ENCODE assay signal across 37 cellular contexts in the genomic region with DNA sequence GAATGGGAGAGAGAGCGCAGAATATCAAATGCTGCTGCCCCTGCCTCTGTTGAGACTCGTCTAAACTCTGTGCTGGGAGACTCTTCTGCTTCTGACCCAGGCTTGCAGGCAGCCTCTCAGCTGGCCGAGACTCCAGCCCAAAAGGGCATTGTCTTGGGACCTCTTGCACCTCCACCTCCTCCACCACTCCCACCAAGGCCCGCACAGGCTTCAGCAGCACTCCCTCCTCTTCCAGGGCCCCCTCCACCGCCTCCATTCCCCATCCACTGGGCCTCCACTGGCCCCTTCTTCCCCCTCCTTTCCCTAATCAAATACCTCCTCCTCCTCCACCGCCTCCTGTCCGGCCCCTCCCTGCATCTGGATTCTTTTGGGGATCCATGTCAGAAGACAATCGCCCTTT. TPM values are rescaled to one million over a fixed set of nuclear protein-coding genes. Genes with fewer than 3 reads are reported as not detected.
"Had no signal": no experiment of that assay in that cellular context is flagged by ENCODE, and none has a peak within 500 bp of the region (broad histone marks: within the 10 kb centered on the region; RNA-seq: fewer than 3 reads in every experiment).

No MANE protein-coding gene starts in this region.

- H3K27me3 Mint-ChIP-seq: activated CD4-positive, alpha-beta memory T cell treated with anti-CD3 and anti-CD28 coated beads for 36 hours; activated CD8-positive, alpha-beta memory T cell treated with anti-CD3 and anti-CD28 coated beads, Interleukin-2, amount 10 ng/mL, durations not matched to agents 7 days and 5 days; activated naive CD4-positive, alpha-beta T cell treated with anti-CD3 and anti-CD28 coated beads, Interleukin-2, amount 10 ng/mL, durations not matched to agents 7 days and 5 days; activated naive CD4-positive, alpha-beta T cell treated with anti-CD3 and anti-CD28 coated beads, Interleukin-2, amount 50 U/mL, for 24 hours; activated T-cell treated with anti-CD3 and anti-CD28 coated beads, Interleukin-2, amount 50 U/mL, for 24 hours; central memory CD8-positive, alpha-beta T cell had no signal

- H3K4me3 ChIP-seq: ascending aorta, cardiac muscle cell had no signal

- H3K4me1 ChIP-seq: ascending aorta had no signal

- H3K27ac Mint-ChIP-seq: activated CD4-positive, alpha-beta memory T cell treated with anti-CD3 and anti-CD28 coated beads for 36 hours; activated CD4-positive, alpha-beta T cell treated with anti-CD3 and anti-CD28 coated beads for 36 hours; activated CD8-positive, alpha-beta memory T cell treated with anti-CD3 and anti-CD28 coated beads, Interleukin-2, amount 10 ng/mL, durations not matched to agents 7 days and 5 days; activated CD8-positive, alpha-beta T cell treated with anti-CD3 and anti-CD28 coated beads, Interleukin-2, amount 10 ng/mL, durations not matched to agents 7 days and 5 days; activated naive CD4-positive, alpha-beta T cell treated with anti-CD3 and anti-CD28 coated beads, Interleukin-2, amount 10 ng/mL, durations not matched to agents 7 days and 5 days; activated naive CD4-positive, alpha-beta T cell treated with anti-CD3 and anti-CD28 coated beads, Interleukin-2, amount 50 U/mL, for 24 hours; activated naive CD8-positive, alpha-beta T cell; activated T-cell treated with anti-CD3 and anti-CD28 coated beads, Interleukin-2, amount 50 U/mL, for 24 hours; activated T-helper 2 cell treated with anti-CD3 and anti-CD28 coated beads, Interferon-gamma antibody, Interleukin-2, Interleukin-4, amounts not matched to agents 10 μg/mL and 5 μg/mL and 100 μg/mL, durations not matched to agents 14 hours and 24 hours and 36 hours; brain; T-helper 1 cell treated with Interleukin-12 subunit alpha and Interleukin-12 subunit beta and Interleukin-4 antibody, amounts not matched to agents 30 μg/mL and 1 μg/mL, for 36 hours; T-helper 2 cell treated with Interferon-gamma antibody and Interleukin-4, amounts not matched to agents 5 μg/mL and 100 μg/mL, for 36 hours had no signal

- H3K27ac ChIP-seq: ascending aorta, cardiac muscle cell, VCaP had no signal

- H3K27me3 ChIP-seq: ascending aorta, cardiac muscle cell had no signal

- H3K4me1 Mint-ChIP-seq: activated CD4-positive, alpha-beta T cell treated with anti-CD3 and anti-CD28 coated beads for 36 hours; activated CD8-positive, alpha-beta memory T cell treated with anti-CD3 and anti-CD28 coated beads, Interleukin-2, amount 10 ng/mL, durations not matched to agents 7 days and 5 days; activated naive CD4-positive, alpha-beta T cell treated with anti-CD3 and anti-CD28 coated beads, Interleukin-2, amount 10 ng/mL, durations not matched to agents 7 days and 5 days; activated naive CD4-positive, alpha-beta T cell treated with anti-CD3 and anti-CD28 coated beads, Interleukin-2, amount 50 U/mL, for 24 hours; brain; central memory CD8-positive, alpha-beta T cell had no signal

- ATAC-seq: activated CD4-positive, alpha-beta T cell treated with anti-CD3 and anti-CD28 coated beads for 36 hours; activated CD4-positive, CD25-positive, alpha-beta regulatory T cell treated with anti-CD3 and anti-CD28 coated beads, Interleukin-2, amount 50 U/mL, for 24 hours; activated CD8-positive, alpha-beta memory T cell treated with anti-CD3 and anti-CD28 coated beads, Interleukin-2, amount 10 ng/mL, durations not matched to agents 7 days and 5 days; activated CD8-positive, alpha-beta T cell treated with anti-CD3 and anti-CD28 coated beads, Interleukin-2, amount 10 ng/mL, durations not matched to agents 7 days and 5 days had no signal

- H3K4me3 Mint-ChIP-seq: activated CD4-positive, alpha-beta memory T cell treated with anti-CD3 and anti-CD28 coated beads for 36 hours; activated CD4-positive, alpha-beta T cell treated with anti-CD3 and anti-CD28 coated beads for 36 hours; activated CD8-positive, alpha-beta memory T cell treated with anti-CD3 and anti-CD28 coated beads, Interleukin-2, amount 10 ng/mL, durations not matched to agents 7 days and 5 days; activated CD8-positive, alpha-beta T cell treated with anti-CD3 and anti-CD28 coated beads, Interleukin-2, amount 10 ng/mL, durations not matched to agents 7 days and 5 days; activated naive CD4-positive, alpha-beta T cell treated with anti-CD3 and anti-CD28 coated beads, Interleukin-2, amount 10 ng/mL, durations not matched to agents 7 days and 5 days; activated naive CD4-positive, alpha-beta T cell treated with anti-CD3 and anti-CD28 coated beads, Interleukin-2, amount 50 U/mL, for 24 hours; activated naive CD8-positive, alpha-beta T cell; activated T-cell treated with anti-CD3 and anti-CD28 coated beads, Interleukin-2, amount 50 U/mL, for 24 hours; brain; central memory CD8-positive, alpha-beta T cell; T-helper 1 cell treated with Interleukin-12 subunit alpha and Interleukin-12 subunit beta and Interleukin-4 antibody, amounts not matched to agents 30 μg/mL and 1 μg/mL, for 36 hours; T-helper 2 cell treated with Interferon-gamma antibody and Interleukin-4, amounts not matched to agents 5 μg/mL and 100 μg/mL, for 36 hours had no signal

- H3K36me3 ChIP-seq: ascending aorta, cardiac muscle cell had no signal

- H3K9me3 Mint-ChIP-seq: activated CD4-positive, alpha-beta memory T cell treated with anti-CD3 and anti-CD28 coated beads for 36 hours; activated naive CD4-positive, alpha-beta T cell treated with anti-CD3 and anti-CD28 coated beads, Interleukin-2, amount 50 U/mL, for 24 hours; activated T-helper 2 cell treated with anti-CD3 and anti-CD28 coated beads, Interferon-gamma antibody, Interleukin-2, Interleukin-4, amounts not matched to agents 10 μg/mL and 5 μg/mL and 100 μg/mL, durations not matched to agents 14 hours and 24 hours and 36 hours; brain; T-helper 2 cell treated with Interferon-gamma antibody and Interleukin-4, amounts not matched to agents 5 μg/mL and 100 μg/mL, for 36 hours had no signal

- DNase-seq: activated CD4-positive, alpha-beta memory T cell treated with anti-CD3 and anti-CD28 coated beads for 36 hours; activated CD4-positive, alpha-beta T cell treated with anti-CD3 and anti-CD28 coated beads for 1 hour; activated CD4-positive, alpha-beta T cell treated with anti-CD3 and anti-CD28 coated beads for 36 hours; activated CD4-positive, alpha-beta T cell treated with anti-CD3 and anti-CD28 coated beads for 48 hours; activated CD4-positive, alpha-beta T cell treated with anti-CD3 and anti-CD28 coated beads, Interleukin-2, amount 50 U/mL, for 1 hour; activated CD4-positive, alpha-beta T cell treated with anti-CD3 and anti-CD28 coated beads, Interleukin-2, amount 50 U/mL, for 4 hours; activated CD4-positive, CD25-positive, alpha-beta regulatory T cell; activated CD8-positive, alpha-beta memory T cell treated with anti-CD3 and anti-CD28 coated beads for 24 hours; activated CD8-positive, alpha-beta memory T cell treated with anti-CD3 and anti-CD28 coated beads, Interleukin-2, amount 10 ng/mL, durations not matched to agents 7 days and 5 days; activated CD8-positive, alpha-beta memory T cell treated with anti-CD3 and anti-CD28 coated beads, Interleukin-2, amount 50 U/mL, for 48 hours; activated CD8-positive, alpha-beta T cell treated with anti-CD3 and anti-CD28 coated beads, Interleukin-2, amount 10 ng/mL, durations not matched to agents 7 days and 5 days; activated effector memory CD4-positive, alpha-beta T cell treated with Interleukin-2 at 50 U/mL for 16 hours; activated gamma-delta T cell; activated naive CD4-positive, alpha-beta T cell treated with anti-CD3 and anti-CD28 coated beads, Interleukin-2, amount 10 ng/mL, durations not matched to agents 7 days and 5 days; activated naive CD4-positive, alpha-beta T cell treated with Interleukin-2 at 50 U/mL for 16 hours; activated T-cell treated with anti-CD3 and anti-CD28 coated beads, Interleukin-2, amount 50 U/mL, for 24 hours; activated T-cell treated with anti-CD3 and anti-CD28 coated beads, Interleukin-2, amount 50 U/mL, for 48 hours; amygdala; anterior cingulate cortex; caudate nucleus; cerebellar nuclear complex; T-helper 1 cell; T-helper 2 cell; T-helper 9 cell had no signal

- H3K9me3 ChIP-seq: ascending aorta had no signal

- FAIRE-seq: bronchial epithelial cell, TTC549 had no signal

- H3K36me3 Mint-ChIP-seq: activated CD4-positive, alpha-beta memory T cell treated with anti-CD3 and anti-CD28 coated beads for 36 hours; activated CD8-positive, alpha-beta memory T cell treated with anti-CD3 and anti-CD28 coated beads, Interleukin-2, amount 10 ng/mL, durations not matched to agents 7 days and 5 days; activated naive CD4-positive, alpha-beta T cell treated with anti-CD3 and anti-CD28 coated beads, Interleukin-2, amount 10 ng/mL, durations not matched to agents 7 days and 5 days; activated naive CD4-positive, alpha-beta T cell treated with anti-CD3 and anti-CD28 coated beads, Interleukin-2, amount 50 U/mL, for 24 hours; activated naive CD8-positive, alpha-beta T cell; brain had no signal

RNA-seq across cellular contexts. Expression of a gene that starts 31.3 kb away (rescaled TPM):
- total RNA-seq: activated CD4-positive, alpha-beta memory T cell treated with anti-CD3 and anti-CD28 coated beads for 36 hours; activated CD4-positive, alpha-beta T cell treated with anti-CD3 and anti-CD28 coated beads for 36 hours; activated CD8-positive, alpha-beta memory T cell treated with anti-CD3 and anti-CD28 coated beads, Interleukin-2, amount 10 ng/mL, durations not matched to agents 7 days and 5 days; activated CD8-positive, alpha-beta T cell treated with anti-CD3 and anti-CD28 coated beads, Interleukin-2, amount 10 ng/mL, durations not matched to agents 7 days and 5 days; activated T-helper 2 cell treated with anti-CD3 and anti-CD28 coated beads, Interferon-gamma antibody, Interleukin-2, Interleukin-4, amounts not matched to agents 10 μg/mL and 5 μg/mL and 100 μg/mL, durations not matched to agents 14 hours and 24 hours and 36 hours; ascending aorta; cardiac muscle cell had no signal
- polyA plus RNA-seq: cardiac muscle cell had no signal
